8 cellular contexts compared by ENCODE assay signal in the genomic region with DNA sequence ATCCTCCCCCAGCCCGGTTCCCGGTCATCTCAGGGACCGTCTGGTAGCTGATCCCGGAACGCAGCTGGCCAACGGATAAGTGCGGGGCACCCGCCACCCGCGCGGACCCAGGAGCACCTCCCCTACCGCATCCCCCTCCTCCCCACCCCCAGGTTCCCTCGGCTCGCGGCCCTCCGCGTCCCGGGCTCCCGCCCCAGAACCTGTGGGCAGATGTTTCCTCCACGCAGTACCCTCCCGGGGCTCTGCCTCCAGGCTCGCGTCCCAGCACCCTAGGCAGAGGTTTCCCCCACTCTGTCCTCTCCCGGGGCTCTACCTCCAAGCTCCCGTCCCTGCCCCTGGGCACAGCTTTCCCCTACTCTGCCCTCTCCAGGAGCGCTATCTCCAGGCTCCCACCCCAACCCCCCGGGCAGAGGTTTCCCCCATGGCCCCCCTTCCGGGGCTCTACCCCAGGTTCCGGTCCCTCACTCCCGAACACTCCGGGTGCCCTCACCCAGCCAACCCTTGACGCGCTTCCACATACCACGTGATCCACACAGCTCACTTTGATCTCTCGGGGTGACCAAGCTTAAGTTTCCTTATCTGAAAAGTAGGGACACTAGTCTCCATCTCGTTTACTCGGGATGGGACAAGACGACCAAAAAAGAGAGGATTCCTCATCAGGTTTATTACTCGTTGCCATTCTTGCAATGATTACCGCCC. TPM values are rescaled to one million over a fixed set of nuclear protein-coding genes. Genes with fewer than 3 reads are reported as not detected.
DNase-seq lines count a peak whose midpoint lies in the region; ATAC-seq, FAIRE-seq and TF ChIP-seq lines count a peak whose summit lies in the region.

Gene CCDC38, minus strand, starts transcription at position 83 of the 699 bp plus-strand sequence. CDS start 6,105 bp downstream, outside the sequence.

- no peaks in the 10 kb centered on the region for H4K20me1 ChIP-seq in astrocyte (ENCODE audit: insufficient read depth, low read length)

- no peak within 1 kb of the TSS for H3K27ac ChIP-seq in astrocyte (ENCODE audit: low read depth, low read length)

- H3K4me1 ChIP-seq in astrocyte (ENCODE audit: insufficient read depth, low read length): peaks cover 3% of the 10 kb centered on the region

- H2AFZ ChIP-seq in astrocyte (ENCODE audit: low read depth, low read length): peak within 1 kb of the TSS; percentile 98

- peak within 1 kb of the TSS; percentile 91 for H3K4me3 Mint-ChIP-seq in T-helper 2 cell treated with Interferon-gamma antibody and Interleukin-4, amounts not matched to agents 5 μg/mL and 100 μg/mL, for 36 hours
- H3K4me3 Mint-ChIP-seq in astrocyte (ENCODE audit: unreplicated experiment): peak within 1 kb of the TSS; percentile 91

- H3K4me1 Mint-ChIP-seq in T-helper 2 cell treated with Interferon-gamma antibody and Interleukin-4, amounts not matched to agents 5 μg/mL and 100 μg/mL, for 36 hours (ENCODE audit: low read depth): peaks cover 11% of the 10 kb centered on the region
- H3K4me1 Mint-ChIP-seq in astrocyte (ENCODE audit: low read depth, unreplicated experiment): no peaks in the 10 kb centered on the region

- H3K79me2 ChIP-seq in astrocyte (ENCODE audit: insufficient read depth, low read length): no peaks in the 10 kb centered on the region

- H3K27ac Mint-ChIP-seq in T-helper 2 cell treated with Interferon-gamma antibody and Interleukin-4, amounts not matched to agents 5 μg/mL and 100 μg/mL, for 36 hours: peak within 1 kb of the TSS; percentile 88
- peak within 1 kb of the TSS; percentile 58 for H3K27ac Mint-ChIP-seq in astrocyte (ENCODE audit: unreplicated experiment)

- intact Hi-C loops in sciatic nerve (cut with DNase I): no loop called here

- no peak for FAIRE-seq in astrocyte (lab: Jason Lieb, UNC)

- peaks cover 5% of the 10 kb centered on the region for H3K27me3 ChIP-seq in astrocyte (ENCODE audit: insufficient read depth, low read length)

- peak within 1 kb of the TSS; percentile 89 for H3K4me3 ChIP-seq in astrocyte (ENCODE audit: insufficient read depth, low read depth, low read length)

- DNase-seq in NCI-H1694 treated with DMSO at 0.1 percent for 48 hours (lab: John Stamatoyannopoulos, UW) (peak; percentile 76), astrocyte (ENCODE audit: low read depth) (peak; percentile 57), hypothalamus (lab: John Stamatoyannopoulos, UW) (peak; percentile 11 to 88 (median 57)), sciatic nerve (ENCODE audit: low spot score) (peak; percentile 85), GF-D8 (lab: John Stamatoyannopoulos, UW) (no peak)
- peak; percentile 80 for DNase-seq in T-helper 2 cell treated with Interferon-gamma antibody and Interleukin-4, amounts not matched to agents 5 μg/mL and 100 μg/mL, for 36 hours (ENCODE audit: low spot score)

- H3K36me3 Mint-ChIP-seq in T-helper 2 cell treated with Interferon-gamma antibody and Interleukin-4, amounts not matched to agents 5 μg/mL and 100 μg/mL, for 36 hours (ENCODE audit: low read depth): no peaks in the 10 kb centered on the region
- no peaks in the 10 kb centered on the region for H3K36me3 Mint-ChIP-seq in astrocyte (ENCODE audit: low read depth, unreplicated experiment)

- ATAC-seq in GM18505 (IDR thresholded peaks at IDR 0.05; ENCODE audit: unreplicated experiment): peak; percentile 98
- ATAC-seq in HG02870 (IDR thresholded peaks at IDR 0.05; ENCODE audit: unreplicated experiment): peak; percentile 98
- peak; percentile 98 for ATAC-seq in sciatic nerve

- H3K9ac ChIP-seq in astrocyte (ENCODE audit: low read length): peak within 1 kb of the TSS; percentile 79

- H3K9me3 ChIP-seq in astrocyte (ENCODE audit: insufficient read depth, low read depth, low read length): no peaks in the 10 kb centered on the region

- TF ChIP-seq CTCF in astrocyte (IDR thresholded peaks at IDR 0.05; ENCODE audit: insufficient read depth, low read depth, low read length): no peak

- H3K4me2 ChIP-seq in astrocyte (ENCODE audit: low read length): peak within 1 kb of the TSS; percentile 98

- H3K27me3 Mint-ChIP-seq in T-helper 2 cell treated with Interferon-gamma antibody and Interleukin-4, amounts not matched to agents 5 μg/mL and 100 μg/mL, for 36 hours (ENCODE audit: low read depth): peaks cover 15% of the 10 kb centered on the region
- H3K27me3 Mint-ChIP-seq in astrocyte (ENCODE audit: low read depth, unreplicated experiment): peaks cover 11% of the 10 kb centered on the region

- no peaks in the 10 kb centered on the region for H3K36me3 ChIP-seq in astrocyte (ENCODE audit: insufficient read depth, low read length)

- TF ChIP-seq POLR2A in GM18505 (IDR thresholded peaks at IDR 0.05; ENCODE audit: borderline replicate concordance, extremely low read depth, insufficient read depth, insufficient read length): peak; percentile 71

- no peaks in the 10 kb centered on the region for H3K9me3 Mint-ChIP-seq in T-helper 2 cell treated with Interferon-gamma antibody and Interleukin-4, amounts not matched to agents 5 μg/mL and 100 μg/mL, for 36 hours
- H3K9me3 Mint-ChIP-seq in astrocyte (ENCODE audit: unreplicated experiment): no peaks in the 10 kb centered on the region

RNA-seq across cellular contexts. Expression of gene CCDC38, which starts in this region (rescaled TPM):
- 0.07 TPM in 1 of 2 replicates, not detected in the other for total RNA-seq in astrocyte
- total RNA-seq in sciatic nerve: 0.40 TPM

Comparison
In these comparisons a context has a peak if more than half of its experiments do, and no peak if none do; other contexts are left out.
1. Peak in DNase-seq, H3K4me3 ChIP-seq, H3K9ac ChIP-seq and H3K4me2 ChIP-seq in astrocyte; RNA of the gene not detected or under 1 TPM.
2. Peak in DNase-seq and ATAC-seq in sciatic nerve; RNA of the gene not detected or under 1 TPM.